In the genomic region with DNA sequence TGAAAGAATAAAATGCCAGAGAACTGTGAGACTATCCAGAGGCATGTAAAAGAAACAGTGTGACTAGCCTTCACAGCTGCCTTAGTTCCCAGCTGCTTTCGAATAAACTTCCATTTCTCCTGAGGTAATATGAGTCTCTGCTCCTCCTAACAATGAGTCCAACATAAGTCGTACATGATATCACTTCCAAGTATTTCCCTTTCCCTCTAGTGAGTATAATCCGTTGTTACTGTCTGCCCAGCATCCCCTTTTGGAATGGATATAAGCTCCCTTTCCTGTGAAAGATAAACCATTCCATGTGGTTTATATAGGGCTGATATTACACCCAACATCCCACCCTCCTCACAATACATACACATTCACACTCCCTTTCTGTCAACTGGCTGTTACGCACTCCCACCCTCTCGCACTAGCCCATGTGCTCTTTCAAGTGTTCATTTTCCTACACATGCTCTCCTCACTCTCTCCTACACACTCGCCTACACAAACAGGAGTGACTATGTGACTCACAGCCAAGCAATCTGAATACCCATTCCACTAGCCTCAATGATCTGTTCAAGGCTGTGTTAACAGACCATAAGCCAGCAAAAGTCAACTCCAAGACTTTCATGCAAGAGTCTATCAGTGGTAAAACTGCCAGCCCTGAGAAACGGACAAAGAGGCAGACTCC, we compare ENCODE assay signal across 11 cellular contexts. TPM values are rescaled to one million over a fixed set of nuclear protein-coding genes. Genes with fewer than 3 reads are reported as not detected.
DNase-seq lines count a peak whose midpoint lies in the region; ATAC-seq and TF ChIP-seq lines count a peak whose summit lies in the region.
"Had no signal": no experiment of that assay in that cellular context is flagged by ENCODE, and none has a peak within 500 bp of the region (broad histone marks: within the 10 kb centered on the region; RNA-seq: fewer than 3 reads in every experiment).

No MANE protein-coding gene starts in this region.

- TF ChIP-seq POLR2A in Peyer's patch (IDR thresholded peaks at IDR 0.05), result no peak

- no peak for TF ChIP-seq CTCF in Peyer's patch (IDR thresholded peaks at IDR 0.05)

- no peaks in the 10 kb centered on the region for H3K27me3 Mint-ChIP-seq in activated CD8-positive, alpha-beta memory T cell treated with anti-CD3 and anti-CD28 coated beads, Interleukin-2, amount 10 ng/mL, durations not matched to agents 7 days and 5 days
- no peaks in the 10 kb centered on the region for H3K27me3 Mint-ChIP-seq in activated T-cell treated with anti-CD3 and anti-CD28 coated beads, Interleukin-2, amount 50 U/mL, for 24 hours

- H3K27ac Mint-ChIP-seq in activated CD8-positive, alpha-beta memory T cell treated with anti-CD3 and anti-CD28 coated beads, Interleukin-2, amount 10 ng/mL, durations not matched to agents 7 days and 5 days, result no peak overlapping the region
- peak overlapping the region; percentile 10 for H3K27ac Mint-ChIP-seq in activated T-cell treated with anti-CD3 and anti-CD28 coated beads, Interleukin-2, amount 50 U/mL, for 24 hours
- H3K27ac Mint-ChIP-seq in stimulated activated effector memory CD8-positive, alpha-beta T cell treated with anti-CD3 and anti-CD28 coated beads, Interleukin-12 subunit alpha, Interleukin-12 subunit beta, amount 100 ng/mL, for 72 hours, result peak overlapping the region; percentile 14

- no peaks in the 10 kb centered on the region for H3K27me3 ChIP-seq in Peyer's patch
- H3K27me3 ChIP-seq: BLaER1 had no signal

- no peak overlapping the region for H3K4me3 ChIP-seq in Peyer's patch
- H3K4me3 ChIP-seq: BLaER1 had no signal

- no peak overlapping the region for H3K27ac ChIP-seq in Peyer's patch
- H3K27ac ChIP-seq: BLaER1, parathyroid adenoma had no signal

- no peaks in the 10 kb centered on the region for H3K9me3 Mint-ChIP-seq in activated CD8-positive, alpha-beta memory T cell treated with anti-CD3 and anti-CD28 coated beads, Interleukin-2, amount 10 ng/mL, durations not matched to agents 7 days and 5 days (ENCODE audit: low read depth)
- no peaks in the 10 kb centered on the region for H3K9me3 Mint-ChIP-seq in activated T-cell treated with anti-CD3 and anti-CD28 coated beads, Interleukin-2, amount 50 U/mL, for 24 hours
- no peaks in the 10 kb centered on the region for H3K9me3 Mint-ChIP-seq in stimulated activated effector memory CD8-positive, alpha-beta T cell treated with anti-CD3 and anti-CD28 coated beads, Interleukin-12 subunit alpha, Interleukin-12 subunit beta, amount 100 ng/mL, for 72 hours

- H3K4me1 ChIP-seq in Peyer's patch, result peaks cover 0 to 20% (median 3%) of the 10 kb centered on the region in 4 donors
- H3K4me1 ChIP-seq: parathyroid adenoma had no signal

- peak; percentile 17 for DNase-seq in activated CD8-positive, alpha-beta memory T cell treated with anti-CD3 and anti-CD28 coated beads, Interleukin-2, amount 50 U/mL, for 4 hours
- DNase-seq in activated CD8-positive, alpha-beta memory T cell treated with anti-CD3 and anti-CD28 coated beads, Interleukin-2, amount 10 ng/mL, durations not matched to agents 7 days and 5 days, result no peak
- no peak for DNase-seq in activated T-cell treated with anti-CD3 and anti-CD28 coated beads, Interleukin-2, amount 50 U/mL, for 24 hours
- peak; percentile 41 for DNase-seq in glomerular endothelial cell (ENCODE audit: extremely low read depth, low read depth, low spot score)
- no peak for DNase-seq in stimulated activated effector memory CD8-positive, alpha-beta T cell treated with anti-CD3 and anti-CD28 coated beads, Interleukin-12 subunit alpha, Interleukin-12 subunit beta, amount 100 ng/mL, for 72 hours (ENCODE audit: low spot score in 2 of 2)
- no peak for DNase-seq in NCI-H1694 treated with DMSO at 0.1 percent for 48 hours (lab: John Stamatoyannopoulos, UW)
- no peak for DNase-seq in Peyer's patch
- DNase-seq: NCI-H187 treated with DMSO at 0.1 percent for 48 hours had no signal

- no peaks in the 10 kb centered on the region for H3K9me3 ChIP-seq in Peyer's patch
- H3K9me3 ChIP-seq: BLaER1 had no signal

- CTCF ChIA-PET in activated CD8-positive, alpha-beta memory T cell treated with anti-CD3 and anti-CD28 coated beads, Interleukin-2, amount 10 ng/mL, durations not matched to agents 7 days and 5 days (lab: Charles Lee), result no interaction called here

- no peak overlapping the region for H3K4me3 Mint-ChIP-seq in activated CD8-positive, alpha-beta memory T cell treated with anti-CD3 and anti-CD28 coated beads, Interleukin-2, amount 10 ng/mL, durations not matched to agents 7 days and 5 days
- peak overlapping the region; percentile 21 for H3K4me3 Mint-ChIP-seq in activated T-cell treated with anti-CD3 and anti-CD28 coated beads, Interleukin-2, amount 50 U/mL, for 24 hours
- no peak overlapping the region for H3K4me3 Mint-ChIP-seq in stimulated activated effector memory CD8-positive, alpha-beta T cell treated with anti-CD3 and anti-CD28 coated beads, Interleukin-12 subunit alpha, Interleukin-12 subunit beta, amount 100 ng/mL, for 72 hours

- peaks cover 30% of the 10 kb centered on the region for H3K36me3 Mint-ChIP-seq in activated CD8-positive, alpha-beta memory T cell treated with anti-CD3 and anti-CD28 coated beads, Interleukin-2, amount 10 ng/mL, durations not matched to agents 7 days and 5 days
- peaks cover 89% of the 10 kb centered on the region for H3K36me3 Mint-ChIP-seq in activated T-cell treated with anti-CD3 and anti-CD28 coated beads, Interleukin-2, amount 50 U/mL, for 24 hours (ENCODE audit: low read depth)
- peaks cover 86% of the 10 kb centered on the region for H3K36me3 Mint-ChIP-seq in stimulated activated effector memory CD8-positive, alpha-beta T cell treated with anti-CD3 and anti-CD28 coated beads, Interleukin-12 subunit alpha, Interleukin-12 subunit beta, amount 100 ng/mL, for 72 hours

- H3K4me1 Mint-ChIP-seq in activated CD8-positive, alpha-beta memory T cell treated with anti-CD3 and anti-CD28 coated beads, Interleukin-2, amount 10 ng/mL, durations not matched to agents 7 days and 5 days, result peaks cover 31% of the 10 kb centered on the region
- H3K4me1 Mint-ChIP-seq in activated T-cell treated with anti-CD3 and anti-CD28 coated beads, Interleukin-2, amount 50 U/mL, for 24 hours (ENCODE audit: low read depth), result peaks cover 73% of the 10 kb centered on the region
- H3K4me1 Mint-ChIP-seq in stimulated activated effector memory CD8-positive, alpha-beta T cell treated with anti-CD3 and anti-CD28 coated beads, Interleukin-12 subunit alpha, Interleukin-12 subunit beta, amount 100 ng/mL, for 72 hours, result peaks cover 33% of the 10 kb centered on the region

- ATAC-seq in activated CD8-positive, alpha-beta memory T cell treated with anti-CD3 and anti-CD28 coated beads, Interleukin-2, amount 10 ng/mL, durations not matched to agents 7 days and 5 days, result no peak
- ATAC-seq in stimulated activated effector memory CD8-positive, alpha-beta T cell treated with anti-CD3 and anti-CD28 coated beads, Interleukin-12 subunit alpha, Interleukin-12 subunit beta, amount 100 ng/mL, for 72 hours, result peak; percentile 51
- ATAC-seq in GM21423 (IDR thresholded peaks at IDR 0.05; ENCODE audit: unreplicated experiment), result no peak

- H3K36me3 ChIP-seq in Peyer's patch, result peaks cover 0 to 20% (median 0%) of the 10 kb centered on the region in 3 donors

RNA-seq across cellular contexts. Expression of gene NAF1, which starts 5.0 kb away (rescaled TPM):
- total RNA-seq in activated CD8-positive, alpha-beta memory T cell treated with anti-CD3 and anti-CD28 coated beads, Interleukin-2, amount 10 ng/mL, durations not matched to agents 7 days and 5 days, result 10 to 100 TPM; 17.5 to 18.6 TPM
- total RNA-seq in glomerular endothelial cell (7.6 and 23.5 TPM in 2 replicates), Peyer's patch (10 to 100 TPM in 3 of 4 donors, 1 to 10 TPM in 1; 7.9 to 30.5 (median 15.4) TPM)

Comparison
In these comparisons a context has a peak if more than half of its experiments do, and no peak if none do; other contexts are left out.
1. DNase-seq: peak in activated CD8-positive, alpha-beta memory T cell treated with anti-CD3 and anti-CD28 coated beads, Interleukin-2, amount 50 U/mL, for 4 hours (single experiment) and glomerular endothelial cell (single experiment); none in activated CD8-positive, alpha-beta memory T cell treated with anti-CD3 and anti-CD28 coated beads, Interleukin-2, amount 10 ng/mL, durations not matched to agents 7 days and 5 days (single experiment), activated T-cell treated with anti-CD3 and anti-CD28 coated beads, Interleukin-2, amount 50 U/mL, for 24 hours (single experiment), stimulated activated effector memory CD8-positive, alpha-beta T cell treated with anti-CD3 and anti-CD28 coated beads, Interleukin-12 subunit alpha, Interleukin-12 subunit beta, amount 100 ng/mL, for 72 hours (0 of 2), NCI-H1694 treated with DMSO at 0.1 percent for 48 hours (single experiment) and Peyer's patch (0 of 3).